In the genomic region with DNA sequence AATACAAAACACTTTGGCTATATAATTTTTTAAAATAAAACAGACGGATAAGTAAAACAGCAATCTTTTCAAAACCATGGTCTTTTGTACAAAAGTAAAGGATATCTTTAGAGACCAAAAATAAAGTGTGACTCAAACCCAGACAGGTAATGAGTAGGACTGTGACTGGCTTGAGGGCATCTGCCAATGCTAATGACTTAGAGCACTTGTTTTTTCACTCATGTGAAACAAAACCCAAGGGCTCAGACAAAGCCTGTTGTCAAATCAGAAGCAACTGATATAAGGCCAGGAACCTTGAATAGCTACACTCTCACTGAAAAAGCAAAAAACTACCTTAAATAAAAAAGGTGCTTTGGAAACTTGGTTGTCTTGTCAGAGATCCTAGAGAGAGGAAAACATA, we compare ENCODE assay signal across 12 cellular contexts.
DNase-seq lines count a peak whose midpoint lies in the region; ATAC-seq and TF ChIP-seq lines count a peak whose summit lies in the region.
"Had no signal": no experiment of that assay in that cellular context is flagged by ENCODE, and none has a peak within 500 bp of the region (broad histone marks: within the 10 kb centered on the region; RNA-seq: fewer than 3 reads in every experiment).

No MANE protein-coding gene starts in this region.

- no peak overlapping the region for H3K4me3 ChIP-seq in foreskin fibroblast (ENCODE audit: low read depth in 1 of 2, low read length in 2 of 2)
- H3K4me3 ChIP-seq: coronary artery had no signal

- ATAC-seq in GM19043 (IDR thresholded peaks at IDR 0.05; ENCODE audit: low read depth, unreplicated experiment) (peak; percentile 93), HG02759 (IDR thresholded peaks at IDR 0.05; ENCODE audit: unreplicated experiment) (peak; percentile 100), HG03521 (IDR thresholded peaks at IDR 0.05; ENCODE audit: unreplicated experiment) (peak; percentile 93)

- no peak for TF ChIP-seq CTCF in foreskin fibroblast (IDR thresholded peaks at IDR 0.05; ENCODE audit: low read depth, low read length)

- DNase-seq in ELF-1 (ENCODE audit: low read depth, low spot score), result peak; percentile 5
- DNase-seq in SW480 (ENCODE audit: low spot score), result no peak
- no peak for DNase-seq in NCI-H2227 treated with DMSO at 0.1 percent for 48 hours (lab: John Stamatoyannopoulos, UW)
- DNase-seq in foreskin fibroblast, result no peak
- no peak for DNase-seq in stimulated activated CD4-positive, alpha-beta T cell treated with anti-CD3 and anti-CD28 coated beads, Interleukin-12 subunit alpha, Interleukin-12 subunit beta, amount 100 ng/mL, for 4 hours
- DNase-seq: IMR-90, NCI-H526 treated with DMSO at 0.1 percent for 48 hours, T1000 had no signal
